Comparison of ENCODE assay signal across 19 cellular contexts in the genomic region with DNA sequence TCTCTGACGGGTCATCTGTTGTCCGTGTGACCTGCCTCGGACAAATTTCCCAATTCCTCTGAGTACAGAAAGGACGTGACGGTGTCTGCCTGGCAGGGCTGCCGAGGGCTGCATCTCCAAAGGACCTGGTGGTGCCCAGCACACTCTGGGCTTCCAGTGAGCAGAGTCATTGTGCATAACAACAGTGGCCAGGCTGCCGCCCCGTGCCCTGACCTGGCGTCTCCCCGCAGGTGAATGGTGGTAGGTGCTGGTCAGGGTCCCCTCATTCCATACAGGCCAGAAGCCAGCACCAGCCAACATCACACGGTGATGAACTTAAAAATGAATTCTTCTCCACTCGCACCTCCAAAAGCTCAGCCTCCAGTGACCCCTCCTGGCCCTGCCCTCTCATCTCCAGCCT. TPM values are rescaled to one million over a fixed set of nuclear protein-coding genes. Genes with fewer than 3 reads are reported as not detected.
DNase-seq lines count a peak whose midpoint lies in the region; ATAC-seq and TF ChIP-seq lines count a peak whose summit lies in the region.
"Had no signal": no experiment of that assay in that cellular context is flagged by ENCODE, and none has a peak within 500 bp of the region (broad histone marks: within the 10 kb centered on the region; RNA-seq: fewer than 3 reads in every experiment).

No MANE protein-coding gene starts in this region.

- H3K4me3 Mint-ChIP-seq in neural progenitor cell: no peak overlapping the region
- H3K4me3 Mint-ChIP-seq: B cell; CD4-positive, alpha-beta memory T cell; GM23338; H9 had no signal

- no peaks in the 10 kb centered on the region for H3K79me2 ChIP-seq in neural progenitor cell (ENCODE audit: low read depth)

- no peaks in the 10 kb centered on the region for H3K9me3 Mint-ChIP-seq in neural progenitor cell
- H3K9me3 Mint-ChIP-seq: CD4-positive, alpha-beta memory T cell; GM23338; H9 had no signal

- no peaks in the 10 kb centered on the region for H3K27me3 ChIP-seq in right atrium auricular region
- no peaks in the 10 kb centered on the region for H3K27me3 ChIP-seq in neural progenitor cell

- H3F3A ChIP-seq in neural progenitor cell (ENCODE audit: low read depth): peaks cover 10% of the 10 kb centered on the region

- no peaks in the 10 kb centered on the region for H4K20me1 ChIP-seq in neural progenitor cell (ENCODE audit: low read depth)

- no peak overlapping the region for H3K9ac ChIP-seq in neural progenitor cell

- H3K36me3 ChIP-seq in right atrium auricular region (no peaks in the 10 kb centered on the region), neural progenitor cell (no peaks in the 10 kb centered on the region)

- peaks cover 32% of the 10 kb centered on the region for H3K4me1 Mint-ChIP-seq in neural progenitor cell
- H3K4me1 Mint-ChIP-seq: B cell; CD4-positive, alpha-beta memory T cell; GM23338 had no signal

- peak; percentile 23 for ATAC-seq in Right ventricle myocardium superior (ENCODE audit: poor library complexity)
- ATAC-seq in left ventricle myocardium superior: peak; percentile 19
- no peak for ATAC-seq in Right ventricle myocardium inferior
- ATAC-seq: GM23338, HCT116 had no signal

- no peak overlapping the region for H3K4me2 ChIP-seq in neural progenitor cell
- H3K4me2 ChIP-seq: GM23338 had no signal

- TF ChIP-seq CTCF in right atrium auricular region (IDR thresholded peaks at IDR 0.05): no peak
- no peak for TF ChIP-seq CTCF in neural progenitor cell (IDR thresholded peaks at IDR 0.05)

- H3K36me3 Mint-ChIP-seq in neural progenitor cell: no peaks in the 10 kb centered on the region
- H3K36me3 Mint-ChIP-seq: CD4-positive, alpha-beta memory T cell had no signal

- peaks cover 8% of the 10 kb centered on the region for H3K27me3 Mint-ChIP-seq in neural progenitor cell (ENCODE audit: insufficient read depth, low read depth)

- intact Hi-C loops in Right ventricle myocardium superior (cut with DNase I) (no loop called here), left ventricle myocardium superior (cut with micrococcal nuclease) (no loop called here), Right ventricle myocardium inferior (cut with DNase I) (no loop called here)

- H3K9me3 ChIP-seq in right atrium auricular region (no peaks in the 10 kb centered on the region), neural progenitor cell (ENCODE audit: low read depth) (no peaks in the 10 kb centered on the region)

- no peak for DNase-seq in Right ventricle myocardium superior
- DNase-seq in right atrium auricular region (ENCODE audit: low spot score): no peak
- no peak for DNase-seq in left ventricle myocardium superior
- DNase-seq in Right ventricle myocardium inferior (ENCODE audit: missing footprints): no peak
- DNase-seq in neural progenitor cell (ENCODE audit: low spot score): no peak
- no peak for DNase-seq in NCI-H1105 (lab: John Stamatoyannopoulos, UW)
- DNase-seq in UCSD-AML1 (lab: John Stamatoyannopoulos, UW; ENCODE audit: unreplicated experiment): no peak
- DNase-seq: C1 segment of cervical spinal cord; Calu3; CD4-positive, alpha-beta memory T cell; COR-L47; DMS53; DMS79 treated with DMSO at 0.1 percent for 48 hours; GF-D8; H9 had no signal

- no peak overlapping the region for H2AFZ ChIP-seq in neural progenitor cell (replicated peaks)
- H2AFZ ChIP-seq: GM23338 had no signal

- H3K4me3 ChIP-seq in right atrium auricular region (no peak overlapping the region), neural progenitor cell (no peak overlapping the region)
- H3K4me3 ChIP-seq: GM23338 had no signal

- H3K27ac ChIP-seq in right atrium auricular region (no peak overlapping the region), neural progenitor cell (no peak overlapping the region)
- H3K27ac ChIP-seq: 22Rv1 had no signal

- H3K4me1 ChIP-seq in right atrium auricular region (no peaks in the 10 kb centered on the region), neural progenitor cell (peaks cover 28% of the 10 kb centered on the region)

- H3K27ac Mint-ChIP-seq in neural progenitor cell: peak overlapping the region; percentile 66
- H3K27ac Mint-ChIP-seq: B cell; CD4-positive, alpha-beta memory T cell; GM23338; H9 had no signal

RNA-seq across cellular contexts. Expression of a gene that starts 28.2 kb away (rescaled TPM):
- total RNA-seq in Right ventricle myocardium superior (14.2 TPM), right atrium auricular region (1 to 10 TPM in 1 of 2 donors, under 1 TPM in 1; 0.22 to 3.3 TPM), left ventricle myocardium superior (17.7 TPM), Right ventricle myocardium inferior (12.8 TPM), neural progenitor cell (ENCODE audit: low replicate concordance) (1.9 and 2.0 TPM in 2 replicates)
- total RNA-seq: CD4-positive, alpha-beta memory T cell had no signal
